ENCODE assay signal across 22 cellular contexts in the genomic region with DNA sequence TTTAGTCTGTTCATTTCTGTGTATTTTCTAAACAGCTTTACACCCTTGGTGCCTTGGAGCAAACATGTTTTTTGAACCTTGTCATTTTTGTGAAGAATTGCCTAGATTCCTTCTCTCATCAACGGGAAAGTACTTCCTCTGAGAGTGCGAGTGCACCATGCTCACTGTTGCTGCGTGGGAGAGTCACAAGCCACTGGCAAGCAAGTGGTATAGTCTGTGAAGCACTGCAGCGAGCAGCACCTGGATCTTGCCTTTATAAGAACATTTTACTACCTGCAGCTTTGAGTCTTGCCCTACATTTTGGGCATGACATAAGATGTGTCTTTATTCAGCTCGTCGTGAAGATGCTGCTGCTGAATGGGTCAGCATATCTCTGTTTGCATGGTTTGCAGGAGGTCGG. TPM values are rescaled to one million over a fixed set of nuclear protein-coding genes. Genes with fewer than 3 reads are reported as not detected.
A peak's percentile ranks its signal among the peaks of the same experiment; 100 is the strongest.
DNase-seq lines count a peak whose midpoint lies in the region; ATAC-seq and TF ChIP-seq lines count a peak whose summit lies in the region.
"Had no signal": no experiment of that assay in that cellular context is flagged by ENCODE, and none has a peak within 500 bp of the region (broad histone marks: within the 10 kb centered on the region; RNA-seq: fewer than 3 reads in every experiment).

No MANE protein-coding gene starts in this region.

- intact Hi-C loops in CD8-positive, alpha-beta T cell (cut with DNase I, micrococcal nuclease) = loop anchor here (1.0 to 10.0 kb wide), 6 partner anchors 9 to 478 kb away; no protein-coding TSS in a partner anchor

- H2AFZ ChIP-seq in OCI-LY1 (ENCODE audit: low read length) = no peak overlapping the region

- H3K4me1 ChIP-seq in CD8-positive, alpha-beta T cell (ENCODE audit: insufficient read depth, low read length) = peaks cover 78% of the 10 kb centered on the region
- H3K4me1 ChIP-seq in OCI-LY1 (ENCODE audit: insufficient read depth, low read length, severe bottlenecking) = peaks cover 87% of the 10 kb centered on the region
- H3K4me1 ChIP-seq: BE2C had no signal

- no peak for DNase-seq in activated T-cell treated with anti-CD3 and anti-CD28 coated beads, Interleukin-2, amount 50 U/mL, for 24 hours
- DNase-seq in activated T-cell treated with anti-CD3 and anti-CD28 coated beads for 4 hours = no peak
- peak in 2 of 7 experiments; percentile 32 to 39 for DNase-seq in CD8-positive, alpha-beta T cell
- DNase-seq in activated naive CD8-positive, alpha-beta T cell treated with anti-CD3 and anti-CD28 coated beads, Interleukin-2, amount 50 U/mL, for 24 hours = peak; percentile 36
- no peak for DNase-seq in NCI-H69 (lab: John Stamatoyannopoulos, UW)
- DNase-seq in NCI-H2227 (lab: John Stamatoyannopoulos, UW; ENCODE audit: unreplicated experiment) = no peak
- DNase-seq: activated CD8-positive, alpha-beta memory T cell treated with anti-CD3 and anti-CD28 coated beads, Interleukin-2, amount 50 U/mL, for 48 hours; BE2C; dorsolateral prefrontal cortex; H9; Kasumi-1; left ventricle myocardium superior; midbrain; NCI-H1092; NCI-H187 treated with DMSO at 0.1 percent for 48 hours; NCI-H774; SW 1271 had no signal

- no peaks in the 10 kb centered on the region for H3K9me3 ChIP-seq in CD8-positive, alpha-beta T cell (ENCODE audit: low read length)
- H3K9me3 ChIP-seq in OCI-LY1 (ENCODE audit: low read length) = no peaks in the 10 kb centered on the region
- H3K9me3 ChIP-seq: BE2C had no signal

- no peak for TF ChIP-seq CTCF in CD8-positive, alpha-beta T cell (IDR thresholded peaks at IDR 0.05)
- TF ChIP-seq CTCF in OCI-LY1 (IDR thresholded peaks at IDR 0.05; ENCODE audit: low read length) = no peak

- H3K27ac Mint-ChIP-seq in activated T-cell treated with anti-CD3 and anti-CD28 coated beads, Interleukin-2, amount 50 U/mL, for 24 hours = peak overlapping the region; percentile 65
- peak overlapping the region; percentile 93 for H3K27ac Mint-ChIP-seq in CD8-positive, alpha-beta T cell
- peak overlapping the region; percentile 78 for H3K27ac Mint-ChIP-seq in activated naive CD8-positive, alpha-beta T cell treated with anti-CD3 and anti-CD28 coated beads, Interleukin-2, amount 50 U/mL, for 24 hours
- H3K27ac Mint-ChIP-seq: H9; natural killer cell treated with Interleukin-12 subunit alpha and Interleukin-12 subunit beta and Interleukin-15 and Interleukin-18, amount 100 ng/mL, for 72 hours; stimulated activated effector memory CD8-positive, alpha-beta T cell treated with anti-CD3 and anti-CD28 coated beads, Interleukin-12 subunit alpha, Interleukin-12 subunit beta, amount 100 ng/mL, for 72 hours had no signal

- no peaks in the 10 kb centered on the region for H3K9me2 ChIP-seq in OCI-LY1 (ENCODE audit: low read depth, low read length)

- H3K36me3 ChIP-seq in CD8-positive, alpha-beta T cell (ENCODE audit: insufficient read depth, low read length) = no peaks in the 10 kb centered on the region
- peaks cover 40% of the 10 kb centered on the region for H3K36me3 ChIP-seq in OCI-LY1 (ENCODE audit: insufficient read depth, low read length)

- no peak overlapping the region for H3K4me3 ChIP-seq in CD8-positive, alpha-beta T cell (ENCODE audit: low read depth, low read length)
- peak overlapping the region; percentile 37 for H3K4me3 ChIP-seq in OCI-LY1 (ENCODE audit: low read depth, low read length, poor library complexity, severe bottlenecking)
- H3K4me3 ChIP-seq: dorsolateral prefrontal cortex, skin epidermis had no signal

- no peaks in the 10 kb centered on the region for H3K27me3 ChIP-seq in CD8-positive, alpha-beta T cell (ENCODE audit: insufficient read depth, low read length)
- no peaks in the 10 kb centered on the region for H3K27me3 ChIP-seq in OCI-LY1 (ENCODE audit: insufficient read depth, low read length)
- H3K27me3 ChIP-seq: BE2C, dorsolateral prefrontal cortex had no signal

- peak overlapping the region; percentile 69 for H3K4me2 ChIP-seq in OCI-LY1 (ENCODE audit: low read length)

- H3K4me1 Mint-ChIP-seq in activated T-cell treated with anti-CD3 and anti-CD28 coated beads, Interleukin-2, amount 50 U/mL, for 24 hours (ENCODE audit: low read depth) = peaks cover 87% of the 10 kb centered on the region
- peaks cover 74% of the 10 kb centered on the region for H3K4me1 Mint-ChIP-seq in CD8-positive, alpha-beta T cell (ENCODE audit: low read depth)
- H3K4me1 Mint-ChIP-seq in activated naive CD8-positive, alpha-beta T cell treated with anti-CD3 and anti-CD28 coated beads, Interleukin-2, amount 50 U/mL, for 24 hours = peaks cover 91% of the 10 kb centered on the region

- POLR2A ChIA-PET in CD8-positive, alpha-beta T cell (lab: Charles Lee) = interaction anchor here (0.8 to 2.3 kb wide), 5 partner anchors 9 to 89 kb away, joined by 3 to 11 read pairs (median 6); no protein-coding TSS in a partner anchor

- no peaks in the 10 kb centered on the region for H3K27me3 Mint-ChIP-seq in activated T-cell treated with anti-CD3 and anti-CD28 coated beads, Interleukin-2, amount 50 U/mL, for 24 hours
- no peaks in the 10 kb centered on the region for H3K27me3 Mint-ChIP-seq in CD8-positive, alpha-beta T cell (ENCODE audit: low read depth)
- no peaks in the 10 kb centered on the region for H3K27me3 Mint-ChIP-seq in activated naive CD8-positive, alpha-beta T cell treated with anti-CD3 and anti-CD28 coated beads, Interleukin-2, amount 50 U/mL, for 24 hours
- H3K27me3 Mint-ChIP-seq: natural killer cell treated with Interleukin-12 subunit alpha and Interleukin-12 subunit beta and Interleukin-15 and Interleukin-18, amount 100 ng/mL, for 72 hours had no signal

- peaks cover 4% of the 10 kb centered on the region; the same call in 1 of the 2 replicates for H3F3A ChIP-seq in OCI-LY1 (ENCODE audit: insufficient read depth, low read length)

- H3K9ac ChIP-seq in OCI-LY1 (ENCODE audit: low read length) = peak overlapping the region; percentile 75

- no peaks in the 10 kb centered on the region for H4K20me1 ChIP-seq in OCI-LY1 (ENCODE audit: insufficient read depth, low read length)

- CTCF ChIA-PET in CD8-positive, alpha-beta T cell (lab: Charles Lee) = interaction anchor here (1.0 to 2.2 kb wide), 8 partner anchors 9 to 537 kb away, joined by 3 to 11 read pairs (median 4); no protein-coding TSS in a partner anchor

- no peaks in the 10 kb centered on the region for H3K79me2 ChIP-seq in OCI-LY1 (ENCODE audit: insufficient read depth, low read length)

- no peak for ATAC-seq in CD8-positive, alpha-beta T cell
- ATAC-seq in activated naive CD8-positive, alpha-beta T cell treated with anti-CD3 and anti-CD28 coated beads, Interleukin-2, amount 50 U/mL, for 24 hours = no peak
- no peak for ATAC-seq in HG03159 (IDR thresholded peaks at IDR 0.05; ENCODE audit: unreplicated experiment)
- ATAC-seq: left ventricle myocardium superior; natural killer cell treated with Interleukin-12 subunit alpha and Interleukin-12 subunit beta and Interleukin-15 and Interleukin-18, amount 100 ng/mL, for 72 hours; stimulated activated effector memory CD8-positive, alpha-beta T cell treated with anti-CD3 and anti-CD28 coated beads, Interleukin-12 subunit alpha, Interleukin-12 subunit beta, amount 100 ng/mL, for 72 hours had no signal

- H3K4me3 Mint-ChIP-seq in activated T-cell treated with anti-CD3 and anti-CD28 coated beads, Interleukin-2, amount 50 U/mL, for 24 hours = peak overlapping the region; percentile 45
- H3K4me3 Mint-ChIP-seq in CD8-positive, alpha-beta T cell = peak overlapping the region; percentile 42
- peak overlapping the region; percentile 55 for H3K4me3 Mint-ChIP-seq in activated naive CD8-positive, alpha-beta T cell treated with anti-CD3 and anti-CD28 coated beads, Interleukin-2, amount 50 U/mL, for 24 hours
- H3K4me3 Mint-ChIP-seq: H9; natural killer cell treated with Interleukin-12 subunit alpha and Interleukin-12 subunit beta and Interleukin-15 and Interleukin-18, amount 100 ng/mL, for 72 hours; stimulated activated effector memory CD8-positive, alpha-beta T cell treated with anti-CD3 and anti-CD28 coated beads, Interleukin-12 subunit alpha, Interleukin-12 subunit beta, amount 100 ng/mL, for 72 hours had no signal

- no peak overlapping the region for H3K27ac ChIP-seq in CD8-positive, alpha-beta T cell (ENCODE audit: low read depth, low read length)
- H3K27ac ChIP-seq in OCI-LY1 (ENCODE audit: low read depth, low read length, poor library complexity, severe bottlenecking) = peak overlapping the region; percentile 99
- H3K27ac ChIP-seq: dorsolateral prefrontal cortex, skin epidermis had no signal

- H3K36me3 Mint-ChIP-seq in activated T-cell treated with anti-CD3 and anti-CD28 coated beads, Interleukin-2, amount 50 U/mL, for 24 hours (ENCODE audit: low read depth) = peaks cover 50% of the 10 kb centered on the region
- H3K36me3 Mint-ChIP-seq in CD8-positive, alpha-beta T cell = peaks cover 9% of the 10 kb centered on the region
- H3K36me3 Mint-ChIP-seq in activated naive CD8-positive, alpha-beta T cell treated with anti-CD3 and anti-CD28 coated beads, Interleukin-2, amount 50 U/mL, for 24 hours (ENCODE audit: low read depth) = peaks cover 33% of the 10 kb centered on the region

- no peaks in the 10 kb centered on the region for H3K9me3 Mint-ChIP-seq in activated T-cell treated with anti-CD3 and anti-CD28 coated beads, Interleukin-2, amount 50 U/mL, for 24 hours
- H3K9me3 Mint-ChIP-seq in CD8-positive, alpha-beta T cell = no peaks in the 10 kb centered on the region
- no peaks in the 10 kb centered on the region for H3K9me3 Mint-ChIP-seq in activated naive CD8-positive, alpha-beta T cell treated with anti-CD3 and anti-CD28 coated beads, Interleukin-2, amount 50 U/mL, for 24 hours
- H3K9me3 Mint-ChIP-seq: H9; natural killer cell treated with Interleukin-12 subunit alpha and Interleukin-12 subunit beta and Interleukin-15 and Interleukin-18, amount 100 ng/mL, for 72 hours; stimulated activated effector memory CD8-positive, alpha-beta T cell treated with anti-CD3 and anti-CD28 coated beads, Interleukin-12 subunit alpha, Interleukin-12 subunit beta, amount 100 ng/mL, for 72 hours had no signal

RNA-seq across cellular contexts. Expression of a gene that starts 44.9 kb away (rescaled TPM):
- 10 to 100 TPM in 1 of 2 experiments, 1 to 10 TPM in 1; 9.6 to 10.9 TPM for total RNA-seq in CD8-positive, alpha-beta T cell
